ENCODE assay signal across 35 cellular contexts in genomic region chr5:53948598-53948997, GRCh38.
"Had no signal": no experiment of that assay in that cellular context is flagged by ENCODE, and none has a peak within 500 bp of the region (broad histone marks: within the 10 kb centered on the region; RNA-seq: fewer than 3 reads in every experiment).

No MANE protein-coding gene starts in this region.

- H3K36me3 ChIP-seq: MG63, WERI-Rb-1 had no signal

- H3K9me3 ChIP-seq: MG63 had no signal

- H3K4me2 ChIP-seq: PC-9 had no signal

- FAIRE-seq: colon, RCC 7860 had no signal

- H3K4me3 ChIP-seq: MG63, PC-9 had no signal

- DNase-seq: activated CD4-positive, alpha-beta memory T cell treated with anti-CD3 and anti-CD28 coated beads, Interleukin-2, amount 10 ng/mL, durations not matched to agents 7 days and 5 days; activated CD4-positive, alpha-beta T cell treated with anti-CD3 and anti-CD28 coated beads for 1 hour; activated CD4-positive, alpha-beta T cell treated with anti-CD3 and anti-CD28 coated beads for 48 hours; activated CD4-positive, CD25-positive, alpha-beta regulatory T cell; activated CD8-positive, alpha-beta memory T cell treated with anti-CD3 and anti-CD28 coated beads for 24 hours; activated CD8-positive, alpha-beta memory T cell treated with anti-CD3 and anti-CD28 coated beads, Interleukin-2, amount 10 ng/mL, durations not matched to agents 7 days and 5 days; activated CD8-positive, alpha-beta memory T cell treated with anti-CD3 and anti-CD28 coated beads, Interleukin-2, amount 50 U/mL, for 48 hours; activated effector memory CD4-positive, alpha-beta T cell treated with Interleukin-2 at 50 U/mL for 16 hours; activated naive CD4-positive, alpha-beta T cell treated with anti-CD3 and anti-CD28 coated beads, Interleukin-2, amount 10 ng/mL, durations not matched to agents 7 days and 5 days; activated naive CD8-positive, alpha-beta T cell treated with anti-CD3 and anti-CD28 coated beads, Interleukin-2, amount 50 U/mL, for 24 hours; activated T-cell treated with anti-CD3 and anti-CD28 coated beads, Interleukin-2, amount 50 U/mL, for 48 hours; anterior cingulate cortex; central memory CD4-positive, alpha-beta T cell; MG63; NCI-H1092; NCI-H146; NCI-H187; NCI-H2029 treated with DMSO at 0.1 percent for 48 hours; NCI-H2107; NCI-H2171; NCI-H510A; NCI-H526; NCI-H748 treated with DMSO at 0.1 percent for 48 hours; NK-92 treated with Interleukin-12 subunit alpha and Interleukin-12 subunit beta, amount 100 ng/mL, for 24 hours; PC-9; SIG-M5; SW 1271; T-helper 1 cell; T-helper 2 cell; T-helper 9 cell; WERI-Rb-1 had no signal

- H2AFZ ChIP-seq: PC-9 had no signal

- ATAC-seq: activated CD8-positive, alpha-beta memory T cell treated with anti-CD3 and anti-CD28 coated beads, Interleukin-2, amount 10 ng/mL, durations not matched to agents 7 days and 5 days; activated naive CD8-positive, alpha-beta T cell treated with anti-CD3 and anti-CD28 coated beads, Interleukin-2, amount 50 U/mL, for 24 hours; Right ventricle myocardium inferior had no signal

- H3K27ac ChIP-seq: PC-9, RWPE1, WERI-Rb-1 had no signal

- H3K27me3 ChIP-seq: MG63 had no signal
